In genomic region chr10:61184429-61184828, GRCh38 we compare ENCODE assay signal across 6 cellular contexts.
"Had no signal": no experiment of that assay in that cellular context is flagged by ENCODE, and none has a peak within 500 bp of the region (broad histone marks: within the 10 kb centered on the region; RNA-seq: fewer than 3 reads in every experiment).

No MANE protein-coding gene starts in this region.

- FAIRE-seq: HepG2, HTR-8/SVneo, K562 had no signal

- ATAC-seq: HepG2, K562 had no signal

- H3K4me3 ChIP-seq: K562 had no signal

- H3K27ac ChIP-seq: HL-60 had no signal

- DNase-seq: IMR-90, KBM-7 had no signal
